In the genomic region with DNA sequence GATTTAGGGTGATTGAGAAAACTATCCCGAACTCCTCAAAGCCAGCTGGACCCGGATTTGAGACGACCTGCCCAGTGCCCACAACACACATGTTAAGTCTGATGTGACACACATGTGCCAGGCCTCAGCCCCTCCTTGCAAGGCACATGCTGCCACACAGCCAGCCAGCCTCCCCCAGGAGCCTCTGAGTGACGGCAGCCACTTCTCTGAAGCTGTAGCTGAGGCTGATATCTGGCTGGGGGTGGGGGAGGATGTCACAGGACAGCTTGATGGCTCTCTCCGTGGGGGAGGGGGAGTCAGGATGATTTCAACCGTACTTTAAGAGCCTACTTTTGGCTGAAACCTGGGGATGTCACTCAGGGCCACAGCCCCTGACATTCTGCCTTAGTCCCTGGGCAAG, we compare ENCODE assay signal across 28 cellular contexts. TPM values are rescaled to one million over a fixed set of nuclear protein-coding genes. Genes with fewer than 3 reads are reported as not detected.
A peak's percentile ranks its signal among the peaks of the same experiment; 100 is the strongest.
DNase-seq lines count a peak whose midpoint lies in the region; ATAC-seq, FAIRE-seq and TF ChIP-seq lines count a peak whose summit lies in the region.
"Had no signal": no experiment of that assay in that cellular context is flagged by ENCODE, and none has a peak within 500 bp of the region (broad histone marks: within the 10 kb centered on the region; RNA-seq: fewer than 3 reads in every experiment).

No MANE protein-coding gene starts in this region.

- H3K4me2 ChIP-seq in GM12878 (ENCODE audit: control insufficient read depth, insufficient read depth) (no peak overlapping the region), trophoblast cell (ENCODE audit: low read length) (no peak overlapping the region)
- H3K4me2 ChIP-seq: hepatocyte had no signal

- ATAC-seq in GM12878 (no peak), HG03095 (IDR thresholded peaks at IDR 0.05; ENCODE audit: unreplicated experiment) (no peak), HG03520 (IDR thresholded peaks at IDR 0.05; ENCODE audit: unreplicated experiment) (no peak)
- ATAC-seq: activated T-cell treated with anti-CD3 and anti-CD28 coated beads, Interleukin-2, amount 50 U/mL, for 4 hours; mucosa of descending colon; stimulated activated naive CD8-positive, alpha-beta T cell treated with anti-CD3 and anti-CD28 coated beads, Interleukin-15, Interleukin-2, amounts not matched to agents 100 U/mL and 50 U/mL, for 24 hours had no signal

- no peak overlapping the region for H3K9ac ChIP-seq in GM12878 (ENCODE audit: control insufficient read depth, insufficient read depth, low read length)
- no peak overlapping the region for H3K9ac ChIP-seq in trophoblast cell (ENCODE audit: low read length)
- H3K9ac ChIP-seq: parathyroid adenoma had no signal

- H3K14ac ChIP-seq in trophoblast cell (ENCODE audit: low read length): no peak overlapping the region

- TF ChIP-seq RAD21 in GM12878 (IDR thresholded peaks at IDR 0.05; ENCODE audit: insufficient read depth, low read depth, low read length): no peak

- H3K4me3 Mint-ChIP-seq in activated naive CD4-positive, alpha-beta T cell treated with anti-CD3 and anti-CD28 coated beads for 36 hours: no peak overlapping the region
- H3K4me3 Mint-ChIP-seq: activated T-cell treated with anti-CD3 and anti-CD28 coated beads, Interleukin-2, amount 50 U/mL, for 4 hours had no signal

- peak; percentile 16 for DNase-seq in activated naive CD4-positive, alpha-beta T cell treated with anti-CD3 and anti-CD28 coated beads for 36 hours
- no peak for DNase-seq in activated naive CD4-positive, alpha-beta T cell treated with Interleukin-2 at 50 U/mL for 16 hours
- DNase-seq in GM12878 (ENCODE audit: low read depth, low spot score): no peak
- peak; percentile 85 for DNase-seq in left kidney (ENCODE audit: low read depth, low spot score)
- no peak for DNase-seq in trophoblast cell
- DNase-seq: activated CD8-positive, alpha-beta memory T cell treated with anti-CD3 and anti-CD28 coated beads for 24 hours; activated naive CD4-positive, alpha-beta T cell; activated T-cell treated with anti-CD3 and anti-CD28 coated beads, Interleukin-2, amount 50 U/mL, for 4 hours; effector memory CD4-positive, alpha-beta T cell; foreskin fibroblast; Kasumi-1; mucosa of descending colon; MV-4-11; NK-92 treated with Interleukin-12 subunit alpha and Interleukin-12 subunit beta, amount 100 ng/mL, for 24 hours; Peyer's patch; sigmoid colon; SJCRH30; stimulated activated naive CD8-positive, alpha-beta T cell treated with anti-CD3 and anti-CD28 coated beads, Interleukin-15, Interleukin-2, amounts not matched to agents 100 U/mL and 50 U/mL, for 24 hours had no signal

- H2BK12ac ChIP-seq in trophoblast cell (ENCODE audit: low read length): no peak overlapping the region

- H4K91ac ChIP-seq in trophoblast cell (ENCODE audit: low read depth, low read length): no peak overlapping the region

- no peak overlapping the region for H3K18ac ChIP-seq in trophoblast cell (ENCODE audit: low read length)

- H3K9me3 ChIP-seq in GM12878 (replicated peaks; ENCODE audit: control insufficient read depth, insufficient read depth, low read length) (no peaks in the 10 kb centered on the region), thymus (ENCODE audit: control insufficient read depth) (no peaks in the 10 kb centered on the region), trophoblast cell (ENCODE audit: insufficient read depth, low read depth, low read length) (peaks cover 17% of the 10 kb centered on the region)
- H3K9me3 ChIP-seq: mucosa of descending colon, sigmoid colon, SJCRH30, tibial nerve had no signal

- intact Hi-C loops in activated naive CD4-positive, alpha-beta T cell treated with anti-CD3 and anti-CD28 coated beads for 36 hours (cut with micrococcal nuclease): no loop called here
- intact Hi-C loops in GM12878 (cut with micrococcal nuclease; ENCODE audit: unreplicated experiment): no loop called here

- CTCF ChIA-PET in activated naive CD4-positive, alpha-beta T cell treated with anti-CD3 and anti-CD28 coated beads for 36 hours (lab: Charles Lee): interaction anchor here (1.4 to 5.4 kb wide), 3 partner anchors 9 to 103 kb away, joined by 4 to 21 read pairs (median 4); no protein-coding TSS in a partner anchor
- CTCF ChIA-PET in GM12878 (lab: Yijun Ruan, JAX): interaction anchor here (1.0 to 3.4 kb wide), 5 partner anchors 19 to 104 kb away, joined by 3 to 12 read pairs (median 3); no protein-coding TSS in a partner anchor

- H3K27ac Mint-ChIP-seq in activated naive CD4-positive, alpha-beta T cell treated with anti-CD3 and anti-CD28 coated beads for 36 hours: no peak overlapping the region
- H3K27ac Mint-ChIP-seq: nephron had no signal

- 0% methylated on average over 6 of the region's 6 CpGs for WGBS in GM12878 (ENCODE audit: insufficient coverage, insufficient replicate concordance, low lambda C conversion rate, missing lambda C conversion rate)
- WGBS in thymus: 6% methylated on average over 6 of the region's 6 CpGs
- no CpG with 5 or more reads among the region's 6 CpGs for WGBS in trophoblast cell (ENCODE audit: extremely low coverage, insufficient coverage, insufficient read length)

- no peaks in the 10 kb centered on the region for H3K79me1 ChIP-seq in trophoblast cell (ENCODE audit: low read length)

- H3K27me3 ChIP-seq in GM12878 (replicated peaks in 1 of 2; ENCODE audit: control insufficient read depth in 2 of 2, insufficient read depth in 2 of 2, low read length in 1 of 2) (peaks cover 29 to 36% of the 10 kb centered on the region in 2 experiments), thymus (ENCODE audit: control insufficient read depth, insufficient read depth) (peaks cover 69% of the 10 kb centered on the region), trophoblast cell (ENCODE audit: insufficient read depth, low read length) (peaks cover 71% of the 10 kb centered on the region)

- FAIRE-seq in GM12878 (lab: Jason Lieb, UNC): no peak
- FAIRE-seq: colon had no signal

- no peaks in the 10 kb centered on the region for H3K9me3 Mint-ChIP-seq in activated naive CD4-positive, alpha-beta T cell treated with anti-CD3 and anti-CD28 coated beads for 36 hours
- H3K9me3 Mint-ChIP-seq: activated T-cell treated with anti-CD3 and anti-CD28 coated beads, Interleukin-2, amount 50 U/mL, for 4 hours; nephron had no signal

- no peak for TF ChIP-seq CTCF in GM12878 (IDR thresholded peaks at IDR 0.05 in 2 of 3, conservative IDR thresholded peaks at IDR 0.05 in 1 of 3; ENCODE audit: control insufficient read depth in 2 of 3, extremely low read depth in 1 of 3, insufficient read depth in 1 of 3, low read depth in 3 of 3, low read length in 3 of 3)

- BruUV-seq in GM12878 (replicated peaks; lab: Mats Ljungman, UMichigan): no TSS peak

- RAD21 ChIA-PET in GM12878 (lab: Charles Lee; ENCODE audit: unreplicated experiment): interaction anchor here (1.0 kb wide), 1 partner anchor 98 kb away, joined by 6 read pairs; no protein-coding TSS in a partner anchor

- H3K79me2 ChIP-seq in GM12878 (ENCODE audit: control insufficient read depth, insufficient read depth, low read length) (no peaks in the 10 kb centered on the region), trophoblast cell (ENCODE audit: control insufficient read depth, insufficient read depth, low read length, poor library complexity) (no peaks in the 10 kb centered on the region)
- H3K79me2 ChIP-seq: hepatocyte, parathyroid adenoma had no signal

- no peak overlapping the region for H3K4me3 ChIP-seq in GM12878
- H3K4me3 ChIP-seq in thymus (ENCODE audit: low read length): no peak overlapping the region
- no peak overlapping the region for H3K4me3 ChIP-seq in trophoblast cell (ENCODE audit: low read depth, low read length)
- H3K4me3 ChIP-seq: hepatocyte, mucosa of descending colon, Peyer's patch, sigmoid colon, SJCRH30, tibial nerve had no signal

- no peak overlapping the region for H4K12ac ChIP-seq in trophoblast cell (ENCODE audit: low read depth, low read length)

- TF ChIP-seq EP300 in GM12878 (IDR thresholded peaks at IDR 0.05; ENCODE audit: borderline replicate concordance in 1 of 2, control insufficient read depth in 1 of 2, low read depth in 2 of 2, low read length in 2 of 2): no peak

- peaks cover 22% of the 10 kb centered on the region for H3K4me1 Mint-ChIP-seq in activated naive CD4-positive, alpha-beta T cell treated with anti-CD3 and anti-CD28 coated beads for 36 hours (ENCODE audit: low read depth)

- H2BK5ac ChIP-seq in trophoblast cell (ENCODE audit: low read depth, low read length, poor library complexity): no peak overlapping the region

- H2AFZ ChIP-seq in GM12878 (ENCODE audit: control insufficient read depth, low read depth, low read length): no peak overlapping the region
- H2AFZ ChIP-seq in trophoblast cell (ENCODE audit: insufficient read depth, low read length, poor library complexity): no peak overlapping the region
- H2AFZ ChIP-seq: hepatocyte, parathyroid adenoma had no signal

- no peaks in the 10 kb centered on the region for H4K20me1 ChIP-seq in GM12878 (ENCODE audit: control insufficient read depth, insufficient read depth)

- SMC1A ChIA-PET in GM12878 (lab: Charles Lee; ENCODE audit: uncharacterized antibody, unreplicated experiment): interaction anchor here (1.0 to 1.9 kb wide), 4 partner anchors 9 to 102 kb away, joined by 3 to 7 read pairs (median 5); no protein-coding TSS in a partner anchor

- H3K4me1 ChIP-seq in GM12878 (ENCODE audit: control insufficient read depth, insufficient read depth, low read length) (peaks cover 4% of the 10 kb centered on the region), thymus (ENCODE audit: control insufficient read depth, insufficient read depth, low read length) (peaks cover 9% of the 10 kb centered on the region), trophoblast cell (ENCODE audit: control insufficient read depth in 1 of 2, insufficient read depth in 2 of 2, low read length in 2 of 2) (peaks cover 0 to 3% of the 10 kb centered on the region in 2 experiments)
- H3K4me1 ChIP-seq: SJCRH30 had no signal

- H2AK5ac ChIP-seq in trophoblast cell (ENCODE audit: low read length): no peak overlapping the region

- POLR2A ChIA-PET in GM12878 (lab: Charles Lee): interaction anchor here (0.6 kb wide), 1 partner anchor 88 kb away, joined by 4 read pairs; no protein-coding TSS in a partner anchor

- H3K27me3 Mint-ChIP-seq in activated naive CD4-positive, alpha-beta T cell treated with anti-CD3 and anti-CD28 coated beads for 36 hours (ENCODE audit: low read depth): peaks cover 80% of the 10 kb centered on the region

- H4K8ac ChIP-seq in trophoblast cell (ENCODE audit: low read depth, low read length): no peak overlapping the region

- H3K23ac ChIP-seq in trophoblast cell (ENCODE audit: low read length): no peak overlapping the region

- H3K27ac ChIP-seq in GM12878 (ENCODE audit: control insufficient read depth, insufficient read depth) (no peak overlapping the region), thymus (ENCODE audit: low read depth) (peak overlapping the region; percentile 11), trophoblast cell (ENCODE audit: low read depth, low read length) (no peak overlapping the region)
- H3K27ac ChIP-seq: C4-2B, hepatocyte, parathyroid adenoma, Peyer's patch, sigmoid colon, SJCRH30, tibial nerve had no signal

- in situ Hi-C loops in GM12878 (cut with MboI): no loop called here

- no peak overlapping the region for H2BK120ac ChIP-seq in trophoblast cell (ENCODE audit: insufficient read depth, low read length, poor library complexity)

- H3K36me3 ChIP-seq in GM12878 (ENCODE audit: control insufficient read depth in 2 of 2, insufficient read depth in 2 of 2, low read length in 1 of 2) (no peaks in the 10 kb centered on the region), thymus (ENCODE audit: control insufficient read depth, insufficient read depth) (no peaks in the 10 kb centered on the region), trophoblast cell (ENCODE audit: control insufficient read depth in 1 of 2, insufficient read depth in 2 of 2, low read length in 2 of 2) (no peaks in the 10 kb centered on the region)
- H3K36me3 ChIP-seq: Peyer's patch, sigmoid colon, SJCRH30, tibial nerve had no signal

- TF ChIP-seq POLR2A in GM12878 (IDR thresholded peaks at IDR 0.05; ENCODE audit: low read depth, low read length): no peak

- H3K4ac ChIP-seq in trophoblast cell (ENCODE audit: low read depth, low read length): no peak overlapping the region

- no peaks in the 10 kb centered on the region for H3K36me3 Mint-ChIP-seq in activated naive CD4-positive, alpha-beta T cell treated with anti-CD3 and anti-CD28 coated beads for 36 hours (ENCODE audit: low read depth)

RNA-seq across cellular contexts. Expression of a gene that starts 40.9 kb away (rescaled TPM):
- total RNA-seq in activated naive CD4-positive, alpha-beta T cell treated with anti-CD3 and anti-CD28 coated beads for 36 hours: under 1 TPM; 0.67 to 0.94 TPM
- 2.3 and 3.6 TPM in 2 replicates for total RNA-seq in GM12878 (2013; cell fraction: nucleolus; rRNA removed)
- total RNA-seq in GM12878 (2014; rRNA removed): under 0.01 TPM in 1 of 2 replicates, not detected in the other
- 0.09 and 0.14 TPM in 2 replicates for total RNA-seq in GM12878 (2014; rRNA removed; fragmentation: Illumina TruSeq; extraction: Trizol)
- total RNA-seq in GM12878 (2021): 0.74 and 0.85 TPM in 2 replicates
- polyA plus RNA-seq in GM12878 (2011; ENCODE audit: low read depth): 0.09 TPM
- 0.17 and 0.53 TPM in 2 replicates for polyA plus RNA-seq in GM12878 (2011; rRNA removed)
- polyA plus RNA-seq in GM12878 (2011; cell fraction: cytosol; rRNA removed): 0.55 and 0.74 TPM in 2 replicates
- 5.0 and 6.2 TPM in 2 replicates for polyA plus RNA-seq in GM12878 (2011; cell fraction: nucleus; rRNA removed)
- 0.88 and 1.4 TPM in 2 replicates for polyA plus RNA-seq in GM12878 (2012)
- polyA plus RNA-seq in GM12878 (2014; fragmentation: Illumina TruSeq; extraction: Trizol): 0.25 TPM in 1 of 2 replicates, not detected in the other
- not detected for polyA plus RNA-seq in GM12878 (2014; fragmentation: Nextera tagmentation; extraction: Ambion mirVana)
- 0.20 and 0.74 TPM in 2 replicates for polyA plus RNA-seq in GM12878 (2014; rRNA removed)
- under 1 TPM in 1 of 2 experiments, not detected in 1; 0.19 TPM for polyA plus RNA-seq in GM12878 (2016; fragmentation: Nextera tagmentation; extraction: Ambion mirVana)
- polyA minus RNA-seq in GM12878 (2011; rRNA and poly(A)+ RNA removed): 0.37 and 1.5 TPM in 2 replicates
- polyA minus RNA-seq in GM12878 (2011; cell fraction: cytosol; rRNA and poly(A)+ RNA removed): 1.2 and 1.5 TPM in 2 replicates
- 0.96 and 1.2 TPM in 2 replicates for polyA minus RNA-seq in GM12878 (2011; cell fraction: nucleus; rRNA and poly(A)+ RNA removed)
- polyA plus RNA-seq in thymus: 1.1 TPM
- polyA plus RNA-seq in trophoblast cell (2013): 0.29 and 0.31 TPM in 2 replicates
- polyA plus RNA-seq: AG04450 had no signal

Comparison
In these comparisons a context has a peak if more than half of its experiments do, and no peak if none do; other contexts are left out.
1. DNase-seq: peak in activated naive CD4-positive, alpha-beta T cell treated with anti-CD3 and anti-CD28 coated beads for 36 hours (single experiment) and left kidney (single experiment); none in activated naive CD4-positive, alpha-beta T cell treated with Interleukin-2 at 50 U/mL for 16 hours (single experiment), GM12878 (single experiment) and trophoblast cell (0 of 2).